ENCODE assay signal across 1 cellular context in the genomic region with DNA sequence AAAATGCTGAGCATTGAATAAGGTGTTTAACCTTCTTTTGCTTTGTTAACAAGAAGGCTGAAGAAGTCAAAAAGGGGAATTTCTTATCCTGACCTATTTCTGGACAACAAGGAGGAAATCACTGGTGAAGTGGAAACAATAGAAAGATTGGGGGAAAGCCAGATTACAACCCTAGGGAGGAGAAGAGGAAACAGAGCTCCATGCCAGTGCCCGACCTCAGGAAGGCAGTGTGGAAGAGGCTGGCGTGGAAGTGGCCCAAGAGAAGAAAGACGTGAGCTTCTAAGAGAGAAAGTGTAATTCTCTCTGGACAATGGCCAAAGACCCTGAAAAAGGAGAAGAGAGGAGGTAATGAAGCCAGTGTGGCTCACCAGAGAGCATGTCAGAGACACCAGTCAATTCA.
TF ChIP-seq lines count a peak whose summit lies in the region.

No MANE protein-coding gene starts in this region.

TF ChIP-seq in endothelial cell of umbilical vein, 7 proteins besides CTCF, POLR2A, EP300 and RAD21:
- TF ChIP-seq POLR2AphosphoS5 (IDR thresholded peaks at IDR 0.05; ENCODE audit: insufficient read depth, low read depth, low read length): no peak
- TF ChIP-seq EZH2 (IDR thresholded peaks at IDR 0.05; ENCODE audit: borderline replicate concordance, low read depth, low read length, severe bottlenecking): no peak
- TF ChIP-seq FOS (IDR thresholded peaks at IDR 0.05; ENCODE audit: borderline replicate concordance, insufficient read depth, low read length): no peak
- no peak for TF ChIP-seq JUN (IDR thresholded peaks at IDR 0.05; ENCODE audit: borderline replicate concordance, insufficient read depth, insufficient read length, low read depth)
- TF ChIP-seq GATA2 (IDR thresholded peaks at IDR 0.05; ENCODE audit: insufficient read depth, insufficient read length, low read depth, low read length): no peak
- no peak for TF ChIP-seq MYC (IDR thresholded peaks at IDR 0.05; ENCODE audit: low read depth, low read length)
- TF ChIP-seq, protein P1, sequence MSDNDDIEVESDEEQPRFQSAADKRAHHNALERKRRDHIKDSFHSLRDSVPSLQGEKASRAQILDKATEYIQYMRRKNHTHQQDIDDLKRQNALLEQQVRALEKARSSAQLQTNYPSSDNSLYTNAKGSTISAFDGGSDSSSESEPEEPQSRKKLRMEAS (IDR thresholded peaks at IDR 0.05; ENCODE audit: insufficient read depth, insufficient read length): no peak
